Comparison of ENCODE assay signal across 8 cellular contexts in genomic region chr1:9181176-9181906, GRCh38. TPM values are rescaled to one million over a fixed set of nuclear protein-coding genes. Genes with fewer than 3 reads are reported as not detected.
DNase-seq lines count a peak whose midpoint lies in the region; ATAC-seq and TF ChIP-seq lines count a peak whose summit lies in the region.

No MANE protein-coding gene starts in this region.

- H3K4me3 ChIP-seq in epithelial cell of proximal tubule (ENCODE audit: low read depth, low read length) (peak overlapping the region; percentile 81), muscle layer of duodenum (ENCODE audit: low read depth in 1 of 2, low read length in 2 of 2) (peak overlapping the region; percentile 89 to 94)

- no peaks in the 10 kb centered on the region for H3K27me3 ChIP-seq in muscle layer of duodenum (ENCODE audit: low read depth, low read length)

- no peaks in the 10 kb centered on the region for H3K9me3 ChIP-seq in muscle layer of duodenum (ENCODE audit: control insufficient read depth in 1 of 2, low read length in 2 of 2)

- H3K4me1 ChIP-seq in muscle layer of duodenum (ENCODE audit: control insufficient read depth in 1 of 2, insufficient read depth in 2 of 2, low read length in 2 of 2): peaks cover 13 to 25% of the 10 kb centered on the region in 2 donors

- ATAC-seq in GM21381 (IDR thresholded peaks at IDR 0.05; ENCODE audit: unreplicated experiment) (peak; percentile 37), HG02970 (IDR thresholded peaks at IDR 0.05; ENCODE audit: low FRiP score, unreplicated experiment) (no peak)

- DNase-seq in Ammon's horn (ENCODE audit: low spot score): peak; percentile 69
- peak; percentile 28 for DNase-seq in NCI-H446 treated with DMSO at 0.1 percent for 48 hours (lab: John Stamatoyannopoulos, UW)
- DNase-seq in activated T-cell treated with anti-CD3 and anti-CD28 coated beads for 24 hours (ENCODE audit: low read depth): peak; percentile 52
- DNase-seq in epithelial cell of proximal tubule (ENCODE audit: low read depth): no peak
- peak; percentile 43 to 46 for DNase-seq in stimulated activated CD8-positive, alpha-beta memory T cell treated with anti-CD3 and anti-CD28 coated beads, Interleukin-7, amount 100 ng/mL, for 48 hours (ENCODE audit: extremely low read depth in 1 of 2, low read depth in 1 of 2)

- H3K27ac ChIP-seq in muscle layer of duodenum (ENCODE audit: low read length): peak overlapping the region; percentile 74

- H3K36me3 ChIP-seq in muscle layer of duodenum (ENCODE audit: control insufficient read depth in 1 of 2, insufficient read depth in 2 of 2, low read length in 2 of 2): peaks cover 0 to 4% of the 10 kb centered on the region in 2 donors

- TF ChIP-seq CTCF in epithelial cell of proximal tubule (conservative IDR thresholded peaks at IDR 0.05; ENCODE audit: low read depth, low read length): peak; percentile 94

RNA-seq across cellular contexts. Expression of gene GPR157, which starts 52.4 kb away (rescaled TPM):
- 1.7 and 3.0 TPM in 2 replicates for total RNA-seq in epithelial cell of proximal tubule

RNA-seq across cellular contexts. Expression of gene H6PD, which starts 53.2 kb away (rescaled TPM):
- 7.5 and 10.7 TPM in 2 replicates for total RNA-seq in epithelial cell of proximal tubule
